21 cellular contexts compared by ENCODE assay signal in the genomic region with DNA sequence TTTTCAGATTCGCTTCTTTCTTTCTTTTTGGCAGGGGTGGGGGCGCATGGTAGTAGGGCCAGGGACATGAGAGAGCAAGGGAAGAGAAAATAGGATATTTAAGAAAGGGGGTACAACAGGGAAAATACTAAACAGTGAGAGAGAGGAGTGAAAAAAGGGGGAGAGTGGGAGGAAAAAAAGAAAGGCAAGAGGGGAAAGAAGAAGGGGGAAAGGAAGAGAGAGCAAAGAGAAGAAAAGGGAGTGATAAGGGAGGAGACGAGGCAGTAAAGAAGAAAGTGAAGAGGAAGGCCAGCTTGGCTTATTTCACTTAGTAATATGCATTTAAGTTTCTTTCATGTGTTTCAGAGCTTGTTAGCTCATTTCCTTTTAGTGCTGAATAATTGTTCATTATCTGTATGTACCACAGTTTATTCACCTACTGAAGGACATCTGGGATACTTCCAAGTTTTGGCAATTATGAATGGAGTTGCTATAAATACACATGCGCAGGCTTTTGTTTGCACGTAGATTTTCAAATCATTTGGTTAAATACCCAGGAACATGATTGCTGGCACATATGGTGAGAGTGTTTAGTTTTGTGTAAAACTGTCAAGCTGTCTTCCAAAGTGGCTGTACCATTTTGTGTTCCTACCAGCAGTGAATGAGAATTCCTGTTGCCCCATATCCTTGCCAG. TPM values are rescaled to one million over a fixed set of nuclear protein-coding genes. Genes with fewer than 3 reads are reported as not detected.
DNase-seq lines count a peak whose midpoint lies in the region; FAIRE-seq and TF ChIP-seq lines count a peak whose summit lies in the region.
"Had no signal": no experiment of that assay in that cellular context is flagged by ENCODE, and none has a peak within 500 bp of the region (broad histone marks: within the 10 kb centered on the region; RNA-seq: fewer than 3 reads in every experiment).

No MANE protein-coding gene starts in this region.

- no peak overlapping the region for H3K27ac ChIP-seq in tibial nerve
- H3K27ac ChIP-seq: BLaER1, parathyroid adenoma, RWPE1, sigmoid colon had no signal

- peaks cover 0 to 4% (median 0%) of the 10 kb centered on the region in 3 donors for H3K36me3 ChIP-seq in tibial nerve
- H3K36me3 ChIP-seq: HAP-1, sigmoid colon had no signal

- DNase-seq in NCI-H1417 (lab: John Stamatoyannopoulos, UW) (peak in 2 of 3 experiments; percentile 4 to 57), NCI-H1417 treated with DMSO at 0.1 percent for 48 hours (lab: John Stamatoyannopoulos, UW) (no peak), HTR-8/SVneo (ENCODE audit: insufficient read length, low spot score) (no peak), NCI-H748 treated with DMSO at 0.1 percent for 48 hours (lab: John Stamatoyannopoulos, UW) (peak; percentile 39), tibial nerve (ENCODE audit: low spot score in 2 of 2) (no peak), germinal center (ENCODE audit: low spot score) (no peak), A172 (ENCODE audit: low spot score) (no peak)
- DNase-seq: 8988T; activated effector memory CD4-positive, alpha-beta T cell treated with anti-CD3 and anti-CD28 coated beads, Interleukin-2, amount 50 U/mL, for 16 hours; aorta; Karpas-422; NCI-H345; sigmoid colon; stimulated activated naive CD4-positive, alpha-beta T cell treated with Interleukin-2 at 50 U/mL for 16 hours had no signal

- peaks cover 0 to 5% (median 0%) of the 10 kb centered on the region in 4 donors for H3K9me3 ChIP-seq in tibial nerve
- H3K9me3 ChIP-seq: HAP-1, sigmoid colon had no signal

- TF ChIP-seq POLR2A in tibial nerve (IDR thresholded peaks at IDR 0.05), result no peak

- no peak overlapping the region for H3K4me3 ChIP-seq in tibial nerve
- H3K4me3 ChIP-seq: BLaER1, HAP-1, lung, sigmoid colon had no signal

- TF ChIP-seq EP300 in tibial nerve (IDR thresholded peaks at IDR 0.05), result no peak

- no peak for TF ChIP-seq CTCF in tibial nerve (IDR thresholded peaks at IDR 0.05)

- FAIRE-seq in HTR-8/SVneo (lab: Jason Lieb, UNC), result peak; percentile 36
- FAIRE-seq in islet of Langerhans (lab: Jason Lieb, UNC), result peak; percentile 91
- FAIRE-seq: GM12891 had no signal

- no peaks in the 10 kb centered on the region for H3K4me1 ChIP-seq in tibial nerve
- H3K4me1 ChIP-seq: BLaER1, parathyroid adenoma, sigmoid colon had no signal

- H3K27me3 ChIP-seq in tibial nerve, result no peaks in the 10 kb centered on the region
- H3K27me3 ChIP-seq: BLaER1, sigmoid colon had no signal

- 82 to 91% methylated on average over 5 of the region's 5 CpGs for WGBS in tibial nerve, 2 donors

RNA-seq across cellular contexts. Expression of a gene that starts 37.3 kb away (rescaled TPM):
- total RNA-seq in tibial nerve, result 10 to 100 TPM; 10.0 to 18.0 (median 13.7) TPM
- 73.2 and 74.0 TPM in 2 replicates for total RNA-seq in A172 (2014; rRNA removed; shearing (Covaris generic))

Comparison
In these comparisons a context has a peak if more than half of its experiments do, and no peak if none do; other contexts are left out.
1. DNase-seq: peak in NCI-H1417 (2 of 3) and NCI-H748 treated with DMSO at 0.1 percent for 48 hours (single experiment); none in NCI-H1417 treated with DMSO at 0.1 percent for 48 hours (single experiment), HTR-8/SVneo (single experiment), tibial nerve (0 of 2), germinal center (single experiment) and A172 (single experiment).